Comparison of ENCODE assay signal across 1 cellular context in the genomic region with DNA sequence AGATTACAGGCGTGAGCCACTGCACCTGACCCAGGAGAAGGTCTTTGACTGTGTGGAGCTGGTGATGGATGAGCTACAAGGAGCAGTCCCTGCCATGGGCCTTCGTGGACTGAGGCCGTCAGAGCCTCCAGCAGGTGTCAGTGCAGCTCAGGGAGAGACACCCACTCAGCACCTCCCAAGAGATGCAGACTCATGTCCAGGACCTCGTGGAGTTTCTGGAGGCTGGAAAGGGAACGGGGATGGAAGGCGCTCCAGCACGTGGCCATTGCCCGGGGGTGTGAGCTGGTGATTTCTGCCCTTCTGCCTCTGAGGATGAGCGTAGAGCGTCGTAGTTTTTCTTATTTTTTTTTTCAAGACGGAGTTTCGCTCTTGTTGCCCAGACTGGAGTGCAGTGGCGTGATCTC.
TF ChIP-seq lines count a peak whose summit lies in the region.

No MANE protein-coding gene starts in this region.

TF ChIP-seq in K562, 482 proteins besides CTCF, POLR2A, EP300 and RAD21 (continued from another document):
- TF ChIP-seq, protein P1, sequence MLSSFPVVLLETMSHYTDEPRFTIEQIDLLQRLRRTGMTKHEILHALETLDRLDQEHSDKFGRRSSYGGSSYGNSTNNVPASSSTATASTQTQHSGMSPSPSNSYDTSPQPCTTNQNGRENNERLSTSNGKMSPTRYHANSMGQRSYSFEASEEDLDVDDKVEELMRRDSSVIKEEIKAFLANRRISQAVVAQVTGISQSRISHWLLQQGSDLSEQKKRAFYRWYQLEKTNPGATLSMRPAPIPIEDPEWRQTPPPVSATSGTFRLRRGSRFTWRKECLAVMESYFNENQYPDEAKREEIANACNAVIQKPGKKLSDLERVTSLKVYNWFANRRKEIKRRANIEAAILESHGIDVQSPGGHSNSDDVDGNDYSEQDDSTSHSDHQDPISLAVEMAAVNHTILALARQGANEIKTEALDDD (IDR thresholded peaks at IDR 0.05) = no peak
- TF ChIP-seq SP1 (CRISPR knock-in tag; IDR thresholded peaks at IDR 0.05) (peak; percentile 46; the same call in 1 of the 2 replicates), MXI1 (IDR thresholded peaks at IDR 0.05; ENCODE audit: low read depth, low read length) (no peak), HMG20A (CRISPR knock-in tag; conservative IDR thresholded peaks at IDR 0.05) (no peak), KLF16 (IDR thresholded peaks at IDR 0.05) (0 out of 2 replicates have a peak, but pooled peaks have one; percentile 7), PTRF (tag; IDR thresholded peaks at IDR 0.05) (no peak), ZNF24 (IDR thresholded peaks at IDR 0.05) (0 out of 2 replicates have a peak, but pooled peaks have one; percentile 21), PHTF2 (CRISPR knock-in tag; IDR thresholded peaks at IDR 0.05) (no peak), FUS (optimal IDR thresholded peaks at IDR 0.05; ENCODE audit: low read depth, low read length) (no peak), CSDE1 (IDR thresholded peaks at IDR 0.05) (no peak), CREB1 (IDR thresholded peaks at IDR 0.05) (no peak), CREB1 (CRISPR knock-in tag; IDR thresholded peaks at IDR 0.05) (peak; percentile 58; the same call in 1 of the 2 replicates), NFE2 (IDR thresholded peaks at IDR 0.05; ENCODE audit: low read depth) (peak; percentile 85), GTF2F1 (IDR thresholded peaks at IDR 0.05; ENCODE audit: low read depth, low read length) (no peak), ZNF586 (CRISPR knock-in tag; conservative IDR thresholded peaks at IDR 0.05) (no peak), SOX6 (IDR thresholded peaks at IDR 0.05) (0 out of 2 replicates have a peak, but pooled peaks have one; percentile 16), PRPF4 (IDR thresholded peaks at IDR 0.05; ENCODE audit: insufficient read depth, low read depth, low read length, poor library complexity, severe bottlenecking) (no peak), BHLHE40 (IDR thresholded peaks at IDR 0.05; ENCODE audit: low read length) (peak; percentile 30; the same call in 1 of the 2 replicates), POU5F1 (IDR thresholded peaks at IDR 0.05; ENCODE audit: borderline replicate concordance, low read depth, low read length, partially characterized antibody) (no peak), ZNF212 (CRISPR knock-in tag; IDR thresholded peaks at IDR 0.05) (no peak), EGR1 (conservative IDR thresholded peaks at IDR 0.05) (peak; percentile 75), MAFG (tag; conservative IDR thresholded peaks at IDR 0.05) (peak; percentile 61)
- TF ChIP-seq, protein P2, sequence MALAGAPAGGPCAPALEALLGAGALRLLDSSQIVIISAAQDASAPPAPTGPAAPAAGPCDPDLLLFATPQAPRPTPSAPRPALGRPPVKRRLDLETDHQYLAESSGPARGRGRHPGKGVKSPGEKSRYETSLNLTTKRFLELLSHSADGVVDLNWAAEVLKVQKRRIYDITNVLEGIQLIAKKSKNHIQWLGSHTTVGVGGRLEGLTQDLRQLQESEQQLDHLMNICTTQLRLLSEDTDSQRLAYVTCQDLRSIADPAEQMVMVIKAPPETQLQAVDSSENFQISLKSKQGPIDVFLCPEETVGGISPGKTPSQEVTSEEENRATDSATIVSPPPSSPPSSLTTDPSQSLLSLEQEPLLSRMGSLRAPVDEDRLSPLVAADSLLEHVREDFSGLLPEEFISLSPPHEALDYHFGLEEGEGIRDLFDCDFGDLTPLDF (CRISPR knock-in tag; IDR thresholded peaks at IDR 0.05) = no peak
- TF ChIP-seq, protein P3, sequence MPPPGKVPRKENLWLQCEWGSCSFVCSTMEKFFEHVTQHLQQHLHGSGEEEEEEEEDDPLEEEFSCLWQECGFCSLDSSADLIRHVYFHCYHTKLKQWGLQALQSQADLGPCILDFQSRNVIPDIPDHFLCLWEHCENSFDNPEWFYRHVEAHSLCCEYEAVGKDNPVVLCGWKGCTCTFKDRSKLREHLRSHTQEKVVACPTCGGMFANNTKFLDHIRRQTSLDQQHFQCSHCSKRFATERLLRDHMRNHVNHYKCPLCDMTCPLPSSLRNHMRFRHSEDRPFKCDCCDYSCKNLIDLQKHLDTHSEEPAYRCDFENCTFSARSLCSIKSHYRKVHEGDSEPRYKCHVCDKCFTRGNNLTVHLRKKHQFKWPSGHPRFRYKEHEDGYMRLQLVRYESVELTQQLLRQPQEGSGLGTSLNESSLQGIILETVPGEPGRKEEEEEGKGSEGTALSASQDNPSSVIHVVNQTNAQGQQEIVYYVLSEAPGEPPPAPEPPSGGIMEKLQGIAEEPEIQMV (tag; conservative IDR thresholded peaks at IDR 0.05; ENCODE audit: low read depth) = no peak
- TF ChIP-seq, protein P4, sequence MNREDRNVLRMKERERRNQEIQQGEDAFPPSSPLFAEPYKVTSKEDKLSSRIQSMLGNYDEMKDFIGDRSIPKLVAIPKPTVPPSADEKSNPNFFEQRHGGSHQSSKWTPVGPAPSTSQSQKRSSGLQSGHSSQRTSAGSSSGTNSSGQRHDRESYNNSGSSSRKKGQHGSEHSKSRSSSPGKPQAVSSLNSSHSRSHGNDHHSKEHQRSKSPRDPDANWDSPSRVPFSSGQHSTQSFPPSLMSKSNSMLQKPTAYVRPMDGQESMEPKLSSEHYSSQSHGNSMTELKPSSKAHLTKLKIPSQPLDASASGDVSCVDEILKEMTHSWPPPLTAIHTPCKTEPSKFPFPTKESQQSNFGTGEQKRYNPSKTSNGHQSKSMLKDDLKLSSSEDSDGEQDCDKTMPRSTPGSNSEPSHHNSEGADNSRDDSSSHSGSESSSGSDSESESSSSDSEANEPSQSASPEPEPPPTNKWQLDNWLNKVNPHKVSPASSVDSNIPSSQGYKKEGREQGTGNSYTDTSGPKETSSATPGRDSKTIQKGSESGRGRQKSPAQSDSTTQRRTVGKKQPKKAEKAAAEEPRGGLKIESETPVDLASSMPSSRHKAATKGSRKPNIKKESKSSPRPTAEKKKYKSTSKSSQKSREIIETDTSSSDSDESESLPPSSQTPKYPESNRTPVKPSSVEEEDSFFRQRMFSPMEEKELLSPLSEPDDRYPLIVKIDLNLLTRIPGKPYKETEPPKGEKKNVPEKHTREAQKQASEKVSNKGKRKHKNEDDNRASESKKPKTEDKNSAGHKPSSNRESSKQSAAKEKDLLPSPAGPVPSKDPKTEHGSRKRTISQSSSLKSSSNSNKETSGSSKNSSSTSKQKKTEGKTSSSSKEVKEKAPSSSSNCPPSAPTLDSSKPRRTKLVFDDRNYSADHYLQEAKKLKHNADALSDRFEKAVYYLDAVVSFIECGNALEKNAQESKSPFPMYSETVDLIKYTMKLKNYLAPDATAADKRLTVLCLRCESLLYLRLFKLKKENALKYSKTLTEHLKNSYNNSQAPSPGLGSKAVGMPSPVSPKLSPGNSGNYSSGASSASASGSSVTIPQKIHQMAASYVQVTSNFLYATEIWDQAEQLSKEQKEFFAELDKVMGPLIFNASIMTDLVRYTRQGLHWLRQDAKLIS (CRISPR knock-in tag; IDR thresholded peaks at IDR 0.05) = no peak
- TF ChIP-seq, protein P5, sequence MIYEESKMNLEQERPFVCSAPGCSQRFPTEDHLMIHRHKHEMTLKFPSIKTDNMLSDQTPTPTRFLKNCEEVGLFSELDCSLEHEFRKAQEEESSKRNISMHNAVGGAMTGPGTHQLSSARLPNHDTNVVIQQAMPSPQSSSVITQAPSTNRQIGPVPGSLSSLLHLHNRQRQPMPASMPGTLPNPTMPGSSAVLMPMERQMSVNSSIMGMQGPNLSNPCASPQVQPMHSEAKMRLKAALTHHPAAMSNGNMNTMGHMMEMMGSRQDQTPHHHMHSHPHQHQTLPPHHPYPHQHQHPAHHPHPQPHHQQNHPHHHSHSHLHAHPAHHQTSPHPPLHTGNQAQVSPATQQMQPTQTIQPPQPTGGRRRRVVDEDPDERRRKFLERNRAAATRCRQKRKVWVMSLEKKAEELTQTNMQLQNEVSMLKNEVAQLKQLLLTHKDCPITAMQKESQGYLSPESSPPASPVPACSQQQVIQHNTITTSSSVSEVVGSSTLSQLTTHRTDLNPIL (CRISPR knock-in tag; IDR thresholded peaks at IDR 0.05) = no peak
